ENCODE assay signal across 24 cellular contexts in genomic region chr1:63046539-63046938, GRCh38.
"Had no signal": no experiment of that assay in that cellular context is flagged by ENCODE, and none has a peak within 500 bp of the region (broad histone marks: within the 10 kb centered on the region; RNA-seq: fewer than 3 reads in every experiment).

No MANE protein-coding gene starts in this region.

- H3K4me1 Mint-ChIP-seq: activated B cell treated with CpG ODN at 0.5 μM for 24 hours; activated CD4-positive, alpha-beta T cell treated with anti-CD3 and anti-CD28 coated beads, Interleukin-2, amount 10 ng/mL, durations not matched to agents 7 days and 5 days; T-cell had no signal

- H3K4me3 Mint-ChIP-seq: activated B cell treated with CpG ODN at 0.5 μM for 24 hours; activated CD4-positive, alpha-beta memory T cell treated with anti-CD3 and anti-CD28 coated beads for 36 hours; activated CD4-positive, alpha-beta T cell treated with anti-CD3 and anti-CD28 coated beads, Interleukin-2, amount 10 ng/mL, durations not matched to agents 7 days and 5 days; activated naive CD8-positive, alpha-beta T cell treated with anti-CD3 and anti-CD28 coated beads, Interleukin-2, amount 10 ng/mL, durations not matched to agents 7 days and 5 days; dendritic cell treated with granulocyte-macrophage colony-stimulating factor and Interleukin-4, amounts not matched to agents 40 ng/mL and 50 ng/mL, for 4 days; T-cell had no signal

- ATAC-seq: T-cell had no signal

- H3K27ac Mint-ChIP-seq: activated B cell treated with CpG ODN at 0.5 μM for 24 hours; activated CD4-positive, alpha-beta memory T cell treated with anti-CD3 and anti-CD28 coated beads for 36 hours; activated CD4-positive, alpha-beta T cell treated with anti-CD3 and anti-CD28 coated beads, Interleukin-2, amount 10 ng/mL, durations not matched to agents 7 days and 5 days; activated naive CD8-positive, alpha-beta T cell treated with anti-CD3 and anti-CD28 coated beads, Interleukin-2, amount 10 ng/mL, durations not matched to agents 7 days and 5 days; activated T-helper 2 cell treated with anti-CD3 and anti-CD28 coated beads, Interferon-gamma antibody, Interleukin-2, Interleukin-4, amounts not matched to agents 10 μg/mL and 5 μg/mL and 100 μg/mL, durations not matched to agents 14 hours and 24 hours and 36 hours; dendritic cell treated with granulocyte-macrophage colony-stimulating factor and Interleukin-4, amounts not matched to agents 40 ng/mL and 50 ng/mL, for 4 days; T-cell had no signal

- H3K36me3 Mint-ChIP-seq: activated CD4-positive, alpha-beta memory T cell treated with anti-CD3 and anti-CD28 coated beads for 36 hours; activated naive CD8-positive, alpha-beta T cell treated with anti-CD3 and anti-CD28 coated beads, Interleukin-2, amount 10 ng/mL, durations not matched to agents 7 days and 5 days; T-cell had no signal

- FAIRE-seq: colon, TTC549 had no signal

- H3K9me3 Mint-ChIP-seq: activated B cell treated with CpG ODN at 0.5 μM for 24 hours; activated CD4-positive, alpha-beta memory T cell treated with anti-CD3 and anti-CD28 coated beads for 36 hours; activated CD4-positive, alpha-beta T cell treated with anti-CD3 and anti-CD28 coated beads, Interleukin-2, amount 10 ng/mL, durations not matched to agents 7 days and 5 days; activated naive CD8-positive, alpha-beta T cell treated with anti-CD3 and anti-CD28 coated beads, Interleukin-2, amount 10 ng/mL, durations not matched to agents 7 days and 5 days; activated T-helper 2 cell treated with anti-CD3 and anti-CD28 coated beads, Interferon-gamma antibody, Interleukin-2, Interleukin-4, amounts not matched to agents 10 μg/mL and 5 μg/mL and 100 μg/mL, durations not matched to agents 14 hours and 24 hours and 36 hours; dendritic cell treated with granulocyte-macrophage colony-stimulating factor and Interleukin-4, amounts not matched to agents 40 ng/mL and 50 ng/mL, for 4 days; T-cell had no signal

- DNase-seq: activated B cell treated with CpG ODN at 0.5 μM for 24 hours; activated CD4-positive, alpha-beta memory T cell treated with anti-CD3 and anti-CD28 coated beads for 36 hours; activated CD4-positive, alpha-beta T cell treated with anti-CD3 and anti-CD28 coated beads for 1 hour; activated CD4-positive, alpha-beta T cell treated with anti-CD3 and anti-CD28 coated beads, Interleukin-2, amount 10 ng/mL, durations not matched to agents 7 days and 5 days; activated CD8-positive, alpha-beta memory T cell treated with anti-CD3 and anti-CD28 coated beads for 24 hours; activated naive CD4-positive, alpha-beta T cell treated with anti-CD3 and anti-CD28 coated beads, Interleukin-2, amount 50 U/mL, for 16 hours; activated naive CD8-positive, alpha-beta T cell treated with anti-CD3 and anti-CD28 coated beads, Interleukin-2, amount 10 ng/mL, durations not matched to agents 7 days and 5 days; activated T-cell treated with anti-CD3 and anti-CD28 coated beads, Interleukin-2, amount 50 U/mL, for 48 hours; adrenal gland; anterior cingulate cortex; cerebellar nuclear complex; NCI-H1048; NCI-H1417; NCI-H1930; NCI-H524; NCI-H774; SIG-M5; T-cell; T-helper 2 cell; T1000 had no signal
